9 cellular contexts compared by ENCODE assay signal in genomic region chr9:32385135-32385884, GRCh38. TPM values are rescaled to one million over a fixed set of nuclear protein-coding genes. Genes with fewer than 3 reads are reported as not detected.
A peak's percentile ranks its signal among the peaks of the same experiment; 100 is the strongest.
DNase-seq lines count a peak whose midpoint lies in the region; ATAC-seq, FAIRE-seq and TF ChIP-seq lines count a peak whose summit lies in the region.
"Had no signal": no experiment of that assay in that cellular context is flagged by ENCODE, and none has a peak within 500 bp of the region (broad histone marks: within the 10 kb centered on the region; RNA-seq: fewer than 3 reads in every experiment).

No MANE protein-coding gene starts in this region.

- no peak overlapping the region for H3K27ac Mint-ChIP-seq in T-helper 2 cell treated with Interferon-gamma antibody and Interleukin-4, amounts not matched to agents 5 μg/mL and 100 μg/mL, for 36 hours
- H3K27ac Mint-ChIP-seq in activated T-helper 2 cell treated with anti-CD3 and anti-CD28 coated beads, Interferon-gamma antibody, Interleukin-2, Interleukin-4, amounts not matched to agents 10 μg/mL and 5 μg/mL and 100 μg/mL, durations not matched to agents 14 hours and 24 hours and 36 hours: peak overlapping the region; percentile 18
- peak overlapping the region in 4 of 6 donors; percentile 23 to 69 (median 42) for H3K27ac Mint-ChIP-seq in immature natural killer cell

- no peak for DNase-seq in T-helper 2 cell treated with Interferon-gamma antibody and Interleukin-4, amounts not matched to agents 5 μg/mL and 100 μg/mL, for 36 hours (ENCODE audit: low spot score)
- DNase-seq in T-helper 2 cell (no peak), immature natural killer cell (no peak), GM12892 (ENCODE audit: insufficient read length) (no peak), kidney tubule cell (ENCODE audit: low spot score) (no peak)
- no peak for DNase-seq in activated T-helper 2 cell treated with anti-CD3 and anti-CD28 coated beads, Interferon-gamma antibody, Interleukin-2, Interleukin-4, amounts not matched to agents 10 μg/mL and 5 μg/mL and 100 μg/mL, durations not matched to agents 14 hours and 24 hours and 36 hours (ENCODE audit: low spot score)

- no peak for FAIRE-seq in GM12892 (lab: Jason Lieb, UNC)
- FAIRE-seq: G401.6 had no signal

- H3K36me3 Mint-ChIP-seq in T-helper 2 cell treated with Interferon-gamma antibody and Interleukin-4, amounts not matched to agents 5 μg/mL and 100 μg/mL, for 36 hours (ENCODE audit: low read depth): no peaks in the 10 kb centered on the region
- no peaks in the 10 kb centered on the region for H3K36me3 Mint-ChIP-seq in activated T-helper 2 cell treated with anti-CD3 and anti-CD28 coated beads, Interferon-gamma antibody, Interleukin-2, Interleukin-4, amounts not matched to agents 10 μg/mL and 5 μg/mL and 100 μg/mL, durations not matched to agents 14 hours and 24 hours and 36 hours (ENCODE audit: low read depth)
- peaks cover 0 to 3% (median 0%) of the 10 kb centered on the region in 3 donors for H3K36me3 Mint-ChIP-seq in immature natural killer cell

- H3K4me3 Mint-ChIP-seq in T-helper 2 cell treated with Interferon-gamma antibody and Interleukin-4, amounts not matched to agents 5 μg/mL and 100 μg/mL, for 36 hours: peak overlapping the region; percentile 83
- peak overlapping the region; percentile 80 for H3K4me3 Mint-ChIP-seq in activated T-helper 2 cell treated with anti-CD3 and anti-CD28 coated beads, Interferon-gamma antibody, Interleukin-2, Interleukin-4, amounts not matched to agents 10 μg/mL and 5 μg/mL and 100 μg/mL, durations not matched to agents 14 hours and 24 hours and 36 hours (ENCODE audit: low read depth)
- peak overlapping the region; percentile 79 to 88 (median 84) for H3K4me3 Mint-ChIP-seq in immature natural killer cell

- H3K27me3 Mint-ChIP-seq in T-helper 2 cell treated with Interferon-gamma antibody and Interleukin-4, amounts not matched to agents 5 μg/mL and 100 μg/mL, for 36 hours (ENCODE audit: low read depth): peaks cover 19% of the 10 kb centered on the region
- H3K27me3 Mint-ChIP-seq in activated T-helper 2 cell treated with anti-CD3 and anti-CD28 coated beads, Interferon-gamma antibody, Interleukin-2, Interleukin-4, amounts not matched to agents 10 μg/mL and 5 μg/mL and 100 μg/mL, durations not matched to agents 14 hours and 24 hours and 36 hours (ENCODE audit: low read depth): peaks cover 24% of the 10 kb centered on the region
- peaks cover 6 to 13% (median 12%) of the 10 kb centered on the region in 3 donors for H3K27me3 Mint-ChIP-seq in immature natural killer cell (ENCODE audit: low read depth in 3 of 3)

- intact Hi-C loops in activated T-helper 2 cell treated with anti-CD3 and anti-CD28 coated beads, Interferon-gamma antibody, Interleukin-2, Interleukin-4, amounts not matched to agents 10 μg/mL and 5 μg/mL and 100 μg/mL, durations not matched to agents 14 hours and 24 hours and 36 hours (cut with micrococcal nuclease): loop anchor here (10.0 kb wide), 1 partner anchor 779 kb away; the partner anchor contains the start of gene B4GALT1

- H3K4me1 Mint-ChIP-seq in T-helper 2 cell treated with Interferon-gamma antibody and Interleukin-4, amounts not matched to agents 5 μg/mL and 100 μg/mL, for 36 hours (ENCODE audit: low read depth): peaks cover 9% of the 10 kb centered on the region
- peaks cover 19% of the 10 kb centered on the region for H3K4me1 Mint-ChIP-seq in activated T-helper 2 cell treated with anti-CD3 and anti-CD28 coated beads, Interferon-gamma antibody, Interleukin-2, Interleukin-4, amounts not matched to agents 10 μg/mL and 5 μg/mL and 100 μg/mL, durations not matched to agents 14 hours and 24 hours and 36 hours (ENCODE audit: low read depth)
- peaks cover 11 to 14% of the 10 kb centered on the region in 2 donors for H3K4me1 Mint-ChIP-seq in immature natural killer cell

- no peaks in the 10 kb centered on the region for H3K9me3 Mint-ChIP-seq in T-helper 2 cell treated with Interferon-gamma antibody and Interleukin-4, amounts not matched to agents 5 μg/mL and 100 μg/mL, for 36 hours
- no peaks in the 10 kb centered on the region for H3K9me3 Mint-ChIP-seq in activated T-helper 2 cell treated with anti-CD3 and anti-CD28 coated beads, Interferon-gamma antibody, Interleukin-2, Interleukin-4, amounts not matched to agents 10 μg/mL and 5 μg/mL and 100 μg/mL, durations not matched to agents 14 hours and 24 hours and 36 hours
- H3K9me3 Mint-ChIP-seq in immature natural killer cell: no peaks in the 10 kb centered on the region

- ATAC-seq in GM21576 (IDR thresholded peaks at IDR 0.05; ENCODE audit: unreplicated experiment): no peak

- peak overlapping the region; percentile 57 for H3K27ac ChIP-seq in temporal lobe (ENCODE audit: low read depth, low read length)

- TF ChIP-seq POLR2A in GM12892 (IDR thresholded peaks at IDR 0.05; ENCODE audit: low read depth, low read length): no peak

RNA-seq across cellular contexts. Expression of gene ACO1, which starts 0.9 kb away (rescaled TPM):
- total RNA-seq in activated T-helper 2 cell treated with anti-CD3 and anti-CD28 coated beads, Interferon-gamma antibody, Interleukin-2, Interleukin-4, amounts not matched to agents 10 μg/mL and 5 μg/mL and 100 μg/mL, durations not matched to agents 14 hours and 24 hours and 36 hours: 11.1 and 11.8 TPM in 2 replicates
- polyA plus RNA-seq in immature natural killer cell: 10 to 100 TPM in 2 of 3 donors, 1 to 10 TPM in 1; 6.2 to 16.3 (median 11.8) TPM
- total RNA-seq in temporal lobe: 12.0 TPM
- 10.2 TPM for polyA plus RNA-seq in GM12892 (2012; ENCODE audit: missing spikeins)
